ENCODE assay signal across 15 cellular contexts in the genomic region with DNA sequence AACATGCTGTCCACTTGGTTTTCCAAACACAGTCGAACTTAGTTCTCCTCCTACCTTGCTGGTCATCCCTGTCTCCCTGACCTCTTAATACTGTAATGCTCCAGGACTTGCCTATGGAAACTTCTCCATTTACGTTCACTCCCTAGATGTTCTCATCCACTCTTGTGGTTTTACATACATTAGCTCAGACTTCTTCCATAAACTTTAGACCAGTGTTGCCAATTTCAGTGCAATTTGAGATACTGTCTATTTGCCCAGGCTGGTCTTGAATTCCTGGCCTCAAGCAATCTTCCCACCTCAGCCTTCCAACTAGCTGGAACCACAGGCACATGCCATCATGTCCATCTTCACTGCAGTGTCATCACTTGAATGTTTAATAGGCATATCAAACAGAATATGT. TPM values are rescaled to one million over a fixed set of nuclear protein-coding genes. Genes with fewer than 3 reads are reported as not detected.
DNase-seq lines count a peak whose midpoint lies in the region; ATAC-seq and TF ChIP-seq lines count a peak whose summit lies in the region.
"Had no signal": no experiment of that assay in that cellular context is flagged by ENCODE, and none has a peak within 500 bp of the region (broad histone marks: within the 10 kb centered on the region; RNA-seq: fewer than 3 reads in every experiment).

No MANE protein-coding gene starts in this region.

- H3K9me3 ChIP-seq in HUES6 (ENCODE audit: control insufficient read depth, insufficient read depth, low read depth, low read length) (no peaks in the 10 kb centered on the region), mesenchymal stem cell (ENCODE audit: control insufficient read depth, low read length) (no peaks in the 10 kb centered on the region)
- H3K9me3 ChIP-seq: thyroid gland had no signal

- H3K4me3 Mint-ChIP-seq in activated T-cell treated with anti-CD3 and anti-CD28 coated beads, Interleukin-2, amount 50 U/mL, for 4 hours: no peak overlapping the region
- H3K4me3 Mint-ChIP-seq: naive B cell had no signal

- H2AK5ac ChIP-seq in mesenchymal stem cell (ENCODE audit: low read length, severe bottlenecking): no peak overlapping the region

- H2BK5ac ChIP-seq in mesenchymal stem cell (ENCODE audit: low read depth, low read length, poor library complexity, severe bottlenecking): no peak overlapping the region

- H4K8ac ChIP-seq in mesenchymal stem cell (ENCODE audit: low read length): no peak overlapping the region

- peak; percentile 44 for DNase-seq in mesenchymal stem cell
- DNase-seq in AG08396 (ENCODE audit: low spot score): no peak
- DNase-seq in activated T-cell treated with anti-CD3 and anti-CD28 coated beads, Interleukin-2, amount 50 U/mL, for 4 hours: no peak
- no peak for DNase-seq in ACHN
- DNase-seq: activated effector memory CD4-positive, alpha-beta T cell treated with Interleukin-2 at 50 U/mL for 16 hours; GOT3; naive B cell; NCI-H446 treated with DMSO at 0.1 percent for 48 hours; stimulated activated CD4-positive, alpha-beta T cell treated with anti-CD3 and anti-CD28 coated beads, Interleukin-1b, Interleukin-23, amount 100 ng/mL, for 48 hours; thyroid gland had no signal

- peaks cover 11% of the 10 kb centered on the region for H3K79me2 ChIP-seq in ACC112 (ENCODE audit: control insufficient read depth, insufficient read depth, low read length, unreplicated experiment)

- no peak overlapping the region for H3K18ac ChIP-seq in mesenchymal stem cell (ENCODE audit: low read depth in 1 of 2, low read length in 2 of 2)

- no peak overlapping the region for H3K4ac ChIP-seq in mesenchymal stem cell (ENCODE audit: low read depth in 1 of 2, low read length in 2 of 2)

- H3K4me2 ChIP-seq in mesenchymal stem cell (ENCODE audit: low read length, poor library complexity, severe bottlenecking): no peak overlapping the region

- H2BK12ac ChIP-seq in mesenchymal stem cell (ENCODE audit: low read length in 2 of 2): no peak overlapping the region

- H3K14ac ChIP-seq in mesenchymal stem cell (ENCODE audit: low read length in 2 of 2): no peak overlapping the region

- no peak overlapping the region for H2AFZ ChIP-seq in ACC112 (ENCODE audit: low read length, unreplicated experiment)
- no peak overlapping the region for H2AFZ ChIP-seq in mesenchymal stem cell (ENCODE audit: low read depth, low read length)

- ATAC-seq in activated T-cell treated with anti-CD3 and anti-CD28 coated beads, Interleukin-2, amount 50 U/mL, for 4 hours: no peak
- ATAC-seq in HG03139 (IDR thresholded peaks at IDR 0.05; ENCODE audit: unreplicated experiment): no peak
- ATAC-seq: left lobe of liver had no signal

- no peak overlapping the region for H3K23ac ChIP-seq in mesenchymal stem cell (ENCODE audit: low read length in 2 of 2)

- no peak overlapping the region for H2BK120ac ChIP-seq in mesenchymal stem cell (ENCODE audit: low read depth, low read length)

- peaks cover 19% of the 10 kb centered on the region for H3K4me1 Mint-ChIP-seq in activated T-cell treated with anti-CD3 and anti-CD28 coated beads, Interleukin-2, amount 50 U/mL, for 4 hours (ENCODE audit: low read depth)

- peaks cover 5% of the 10 kb centered on the region for H3K27me3 Mint-ChIP-seq in activated T-cell treated with anti-CD3 and anti-CD28 coated beads, Interleukin-2, amount 50 U/mL, for 4 hours (ENCODE audit: low read depth)

- H4K91ac ChIP-seq in mesenchymal stem cell (ENCODE audit: low read length): no peak overlapping the region

- H3K9ac ChIP-seq in HUES6 (ENCODE audit: low read length): no peak overlapping the region
- peak overlapping the region; percentile 89 for H3K9ac ChIP-seq in mesenchymal stem cell (ENCODE audit: low read length)

- peaks cover 27% of the 10 kb centered on the region for H3K79me1 ChIP-seq in mesenchymal stem cell (replicated peaks; ENCODE audit: low read length, poor library complexity, severe bottlenecking)

- in situ Hi-C loops in ACHN (cut with HindIII; ENCODE audit: low pct_ligation_motif_present, low pct_unique_long_range_greater_than_20kb, low sequenced_read_pairs): no loop called here

- no peaks in the 10 kb centered on the region for H3K36me3 Mint-ChIP-seq in activated T-cell treated with anti-CD3 and anti-CD28 coated beads, Interleukin-2, amount 50 U/mL, for 4 hours (ENCODE audit: insufficient read depth)
- H3K36me3 Mint-ChIP-seq: naive B cell had no signal

- no peak overlapping the region for H2BK15ac ChIP-seq in mesenchymal stem cell (ENCODE audit: low read depth, poor library complexity, severe bottlenecking)

- H3K4me3 ChIP-seq in ACC112 (ENCODE audit: low read depth, low read length): peak overlapping the region; percentile 81
- 0 out of 2 replicates have a peak overlapping the region, but pooled peaks have one; percentile 84 for H3K4me3 ChIP-seq in HUES6 (ENCODE audit: low read depth, low read length)
- peak overlapping the region; percentile 78 for H3K4me3 ChIP-seq in WI38 (ENCODE audit: low read depth, low read length)
- peak overlapping the region in 1 of 2 experiments; percentile 82 for H3K4me3 ChIP-seq in mesenchymal stem cell (ENCODE audit: insufficient read depth in 1 of 2, low read depth in 1 of 2, low read length in 2 of 2)

- H3K9me3 Mint-ChIP-seq in activated T-cell treated with anti-CD3 and anti-CD28 coated beads, Interleukin-2, amount 50 U/mL, for 4 hours: no peaks in the 10 kb centered on the region
- H3K9me3 Mint-ChIP-seq: naive B cell had no signal

- TF ChIP-seq CTCF in WI38 (IDR thresholded peaks at IDR 0.05; ENCODE audit: low read depth, low read length): no peak

- H3K4me1 ChIP-seq in ACC112 (ENCODE audit: control insufficient read depth, insufficient read depth, low read length, unreplicated experiment) (peaks cover 33% of the 10 kb centered on the region), HUES6 (ENCODE audit: control insufficient read depth, insufficient read depth, low read length) (peaks cover 37% of the 10 kb centered on the region), mesenchymal stem cell (ENCODE audit: control insufficient read depth, insufficient read depth, low read depth, low read length) (peaks cover 41% of the 10 kb centered on the region)

- H3K27ac ChIP-seq in ACC112 (ENCODE audit: low read depth, low read length): peak overlapping the region; percentile 15; the same call in 1 of the 2 replicates
- H3K27ac ChIP-seq in HUES6 (ENCODE audit: low read depth, low read length): no peak overlapping the region
- H3K27ac ChIP-seq in mesenchymal stem cell (ENCODE audit: low read length, poor library complexity, severe bottlenecking): no peak overlapping the region

- H3K36me3 ChIP-seq in ACC112 (ENCODE audit: insufficient read depth, low read length) (no peaks in the 10 kb centered on the region), HUES6 (ENCODE audit: control insufficient read depth, insufficient read depth, low read length) (no peaks in the 10 kb centered on the region), mesenchymal stem cell (ENCODE audit: control insufficient read depth in 1 of 2, insufficient read depth in 2 of 2, low read depth in 1 of 2, low read length in 2 of 2) (peaks cover 0 to 15% of the 10 kb centered on the region in 2 experiments)
- H3K36me3 ChIP-seq: thyroid gland had no signal

- 88% methylated on average over 2 of the region's 2 CpGs for WGBS in mesenchymal stem cell

- no peaks in the 10 kb centered on the region for H3K27me3 ChIP-seq in ACC112 (ENCODE audit: insufficient read depth, low read length)
- H3K27me3 ChIP-seq in HUES6 (ENCODE audit: control insufficient read depth, insufficient read depth, low read length): peaks cover 47% of the 10 kb centered on the region
- H3K27me3 ChIP-seq in mesenchymal stem cell (ENCODE audit: control insufficient read depth in 1 of 2, insufficient read depth in 1 of 2, low read length in 2 of 2): no peaks in the 10 kb centered on the region
- H3K27me3 ChIP-seq: thyroid gland had no signal

RNA-seq across cellular contexts. Expression of gene MATCAP1, which starts 1.5 kb away (rescaled TPM):
- 11.4 TPM for polyA plus RNA-seq in mesenchymal stem cell (2013, experiment 1 of 2)
- 11.2 TPM for polyA plus RNA-seq in mesenchymal stem cell (2013, experiment 2 of 2)
- 10 to 100 TPM; 10.1 to 15.5 (median 14.7) TPM for total RNA-seq in activated T-cell treated with anti-CD3 and anti-CD28 coated beads, Interleukin-2, amount 50 U/mL, for 4 hours

RNA-seq across cellular contexts. Expression of gene EXOC3L1, which starts 7.6 kb away (rescaled TPM):
- polyA plus RNA-seq in mesenchymal stem cell (2013, experiment 1 of 2): 0.01 TPM
- polyA plus RNA-seq in mesenchymal stem cell (2013, experiment 2 of 2): not detected
- not detected for total RNA-seq in activated T-cell treated with anti-CD3 and anti-CD28 coated beads, Interleukin-2, amount 50 U/mL, for 4 hours

RNA-seq across cellular contexts. Expression of gene E2F4, which starts 9.7 kb away (rescaled TPM):
- 40.9 TPM for polyA plus RNA-seq in mesenchymal stem cell (2013, experiment 1 of 2)
- polyA plus RNA-seq in mesenchymal stem cell (2013, experiment 2 of 2): 39.0 TPM
- 100 to 1,000 TPM; 195 to 201 (median 198) TPM for total RNA-seq in activated T-cell treated with anti-CD3 and anti-CD28 coated beads, Interleukin-2, amount 50 U/mL, for 4 hours

RNA-seq across cellular contexts. Expression of gene NOL3, which starts 11.9 kb away (rescaled TPM):
- 13.9 TPM for polyA plus RNA-seq in mesenchymal stem cell (2013, experiment 1 of 2)
- polyA plus RNA-seq in mesenchymal stem cell (2013, experiment 2 of 2): 12.8 TPM
- total RNA-seq in activated T-cell treated with anti-CD3 and anti-CD28 coated beads, Interleukin-2, amount 50 U/mL, for 4 hours: 1 to 10 TPM in 2 of 3 donors, under 1 TPM in 1; 0.99 to 3.7 (median 1.4) TPM

RNA-seq across cellular contexts. Expression of gene ELMO3, which starts 16.6 kb away (rescaled TPM):
- 0.64 TPM for polyA plus RNA-seq in mesenchymal stem cell (2013, experiment 1 of 2)
- polyA plus RNA-seq in mesenchymal stem cell (2013, experiment 2 of 2): 0.49 TPM
- 1 to 10 TPM; 5.1 to 5.9 (median 5.3) TPM for total RNA-seq in activated T-cell treated with anti-CD3 and anti-CD28 coated beads, Interleukin-2, amount 50 U/mL, for 4 hours
